In the genomic region with DNA sequence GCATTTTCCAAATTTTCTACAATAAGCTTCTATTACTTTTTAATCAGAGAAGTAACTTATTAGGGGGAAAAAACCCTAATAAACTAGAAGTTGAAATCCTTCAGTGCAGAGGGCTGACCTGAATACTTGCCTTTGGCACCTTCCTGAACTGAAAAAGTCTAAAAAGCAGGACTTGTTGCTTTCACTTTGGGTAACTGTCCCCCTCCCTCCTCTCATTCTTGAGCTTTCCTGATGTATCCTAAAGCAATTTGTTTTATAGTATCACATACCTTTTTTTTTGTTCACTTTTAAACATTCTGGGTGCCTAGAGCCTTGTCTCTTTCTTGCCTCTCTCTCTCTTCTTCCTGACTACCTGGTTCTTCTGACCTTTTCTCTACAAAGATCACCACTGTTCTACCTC, we compare ENCODE assay signal across 21 cellular contexts.
DNase-seq lines count a peak whose midpoint lies in the region; FAIRE-seq and TF ChIP-seq lines count a peak whose summit lies in the region.
"Had no signal": no experiment of that assay in that cellular context is flagged by ENCODE, and none has a peak within 500 bp of the region (broad histone marks: within the 10 kb centered on the region; RNA-seq: fewer than 3 reads in every experiment).

No MANE protein-coding gene starts in this region.

- dilution Hi-C loops in keratinocyte (cut with MboI; ENCODE audit: extremely low pct_ligation_motif_present, low sequenced_read_pairs) = no loop called here

- DNase-seq in HS-27A (ENCODE audit: low read depth) (peak; percentile 20), astrocyte (ENCODE audit: low read depth) (peak; percentile 13), keratinocyte (ENCODE audit: low read depth, low spot score) (no peak), C1 segment of cervical spinal cord (lab: John Stamatoyannopoulos, UW) (no peak), NCI-H2171 treated with DMSO at 0.1 percent for 48 hours (lab: John Stamatoyannopoulos, UW) (no peak), NCI-H2196 (lab: John Stamatoyannopoulos, UW; ENCODE audit: unreplicated experiment) (no peak)
- DNase-seq in NK-92 treated with Interleukin-12 subunit alpha and Interleukin-12 subunit beta, amount 100 ng/mL, for 24 hours (lab: John Stamatoyannopoulos, UW) = no peak
- DNase-seq: activated CD4-positive, alpha-beta T cell treated with anti-CD3 and anti-CD28 coated beads, Interleukin-2, amount 10 ng/mL, durations not matched to agents 7 days and 5 days; CD8-positive, alpha-beta memory T cell; erythroblast; heart left ventricle; NCI-H1092; NCI-H526 treated with DMSO at 0.1 percent for 48 hours; retina; stimulated activated CD4-positive, alpha-beta T cell treated with anti-CD3 and anti-CD28 coated beads, Interleukin-15, amount 100 ng/mL, for 24 hours; stimulated activated naive CD4-positive, alpha-beta T cell treated with Interleukin-2 at 50 U/mL for 16 hours had no signal

- TF ChIP-seq CTCF in astrocyte (IDR thresholded peaks at IDR 0.05; ENCODE audit: insufficient read depth, low read depth, low read length) (no peak), keratinocyte (optimal IDR thresholded peaks at IDR 0.05 in 1 of 3, IDR thresholded peaks at IDR 0.05 in 1 of 3, conservative IDR thresholded peaks at IDR 0.05 in 1 of 3; ENCODE audit: extremely low read depth in 1 of 3, insufficient read depth in 2 of 3, low read length in 3 of 3) (no peak)

- H3K36me3 ChIP-seq in ACC112 (ENCODE audit: insufficient read depth, low read length) = no peaks in the 10 kb centered on the region
- H3K36me3 ChIP-seq in astrocyte (ENCODE audit: insufficient read depth, low read length) = no peaks in the 10 kb centered on the region
- H3K36me3 ChIP-seq in keratinocyte (ENCODE audit: control insufficient read depth in 2 of 2, extremely low read depth in 1 of 2, insufficient read depth in 2 of 2, low read length in 2 of 2) = no peaks in the 10 kb centered on the region
- H3K36me3 ChIP-seq: ascending aorta, heart left ventricle, vagina had no signal

- H3K9me3 Mint-ChIP-seq in astrocyte (ENCODE audit: unreplicated experiment) = peaks cover 1% of the 10 kb centered on the region
- H3K9me3 Mint-ChIP-seq: CD8-positive, alpha-beta memory T cell; IgD-negative memory B cell; memory B cell had no signal

- peaks cover 5% of the 10 kb centered on the region for H3K36me3 Mint-ChIP-seq in astrocyte (ENCODE audit: low read depth, unreplicated experiment)
- H3K36me3 Mint-ChIP-seq: memory B cell had no signal

- H3K9me1 ChIP-seq in keratinocyte (ENCODE audit: control insufficient read depth, extremely low read depth, insufficient read depth, low read length) = no peaks in the 10 kb centered on the region

- H3K4me1 ChIP-seq in ACC112 (ENCODE audit: control insufficient read depth, insufficient read depth, low read length, unreplicated experiment) = peaks cover 44% of the 10 kb centered on the region
- peaks cover 28% of the 10 kb centered on the region for H3K4me1 ChIP-seq in astrocyte (ENCODE audit: insufficient read depth, low read length)
- H3K4me1 ChIP-seq in keratinocyte (ENCODE audit: control insufficient read depth, extremely low read depth, insufficient read depth, low read length) = peaks cover 22% of the 10 kb centered on the region
- H3K4me1 ChIP-seq: ascending aorta, vagina had no signal

- H3K27me3 ChIP-seq in ACC112 (ENCODE audit: insufficient read depth, low read length) (no peaks in the 10 kb centered on the region), astrocyte (ENCODE audit: insufficient read depth, low read length) (no peaks in the 10 kb centered on the region), keratinocyte (ENCODE audit: control insufficient read depth, extremely low read depth, insufficient read depth, low read length) (no peaks in the 10 kb centered on the region)
- H3K27me3 ChIP-seq: ascending aorta, heart left ventricle, vagina had no signal

- no peaks in the 10 kb centered on the region for H3K27me3 Mint-ChIP-seq in astrocyte (ENCODE audit: low read depth, unreplicated experiment)
- H3K27me3 Mint-ChIP-seq: activated CD4-positive, alpha-beta T cell treated with anti-CD3 and anti-CD28 coated beads, Interleukin-2, amount 10 ng/mL, durations not matched to agents 7 days and 5 days; IgD-negative memory B cell; memory B cell had no signal

- H3K27ac Mint-ChIP-seq in astrocyte (ENCODE audit: unreplicated experiment) = peak overlapping the region; percentile 91
- H3K27ac Mint-ChIP-seq: activated CD4-positive, alpha-beta T cell treated with anti-CD3 and anti-CD28 coated beads, Interleukin-2, amount 10 ng/mL, durations not matched to agents 7 days and 5 days; IgD-negative memory B cell; memory B cell had no signal

- H3K9me3 ChIP-seq in astrocyte (ENCODE audit: insufficient read depth, low read depth, low read length) (no peaks in the 10 kb centered on the region), keratinocyte (ENCODE audit: control insufficient read depth, low read depth, low read length) (no peaks in the 10 kb centered on the region)
- H3K9me3 ChIP-seq: ascending aorta, heart left ventricle, vagina had no signal

- H3K79me2 ChIP-seq in ACC112 (ENCODE audit: control insufficient read depth, insufficient read depth, low read length, unreplicated experiment) = no peaks in the 10 kb centered on the region
- no peaks in the 10 kb centered on the region for H3K79me2 ChIP-seq in astrocyte (ENCODE audit: insufficient read depth, low read length)
- H3K79me2 ChIP-seq in keratinocyte (ENCODE audit: control insufficient read depth, insufficient read depth, low read length) = no peaks in the 10 kb centered on the region

- H2AFZ ChIP-seq in ACC112 (ENCODE audit: low read length, unreplicated experiment) (peak overlapping the region; percentile 84), astrocyte (ENCODE audit: low read depth, low read length) (peak overlapping the region; percentile 7), keratinocyte (ENCODE audit: control insufficient read depth, low read length) (peak overlapping the region; percentile 4)

- FAIRE-seq in astrocyte (lab: Jason Lieb, UNC) (no peak), keratinocyte (lab: Jason Lieb, UNC) (no peak)

- peaks cover 30% of the 10 kb centered on the region for H3K4me1 Mint-ChIP-seq in astrocyte (ENCODE audit: low read depth, unreplicated experiment)

- H3K27ac ChIP-seq in ACC112 (ENCODE audit: low read depth, low read length) = peak overlapping the region; percentile 97
- peak overlapping the region; percentile 91 for H3K27ac ChIP-seq in astrocyte (ENCODE audit: low read depth, low read length)
- peak overlapping the region; percentile 58 for H3K27ac ChIP-seq in keratinocyte (ENCODE audit: control insufficient read depth, insufficient read depth, low read length)
- H3K27ac ChIP-seq: ascending aorta, heart left ventricle, vagina had no signal

- H3K9ac ChIP-seq in astrocyte (ENCODE audit: low read length) = peak overlapping the region; percentile 70
- H3K9ac ChIP-seq in keratinocyte (ENCODE audit: control insufficient read depth, extremely low read depth, insufficient read depth, low read length) = peak overlapping the region; percentile 46

- H3K4me3 ChIP-seq in ACC112 (ENCODE audit: low read depth, low read length) (peak overlapping the region; percentile 50), astrocyte (ENCODE audit: insufficient read depth, low read depth, low read length) (no peak overlapping the region), keratinocyte (ENCODE audit: control insufficient read depth in 2 of 3, extremely low read depth in 1 of 3, insufficient read depth in 2 of 3, low read depth in 1 of 3, low read length in 3 of 3) (no peak overlapping the region)
- H3K4me3 ChIP-seq: ascending aorta, heart left ventricle, vagina had no signal

- H3K4me3 Mint-ChIP-seq in astrocyte (ENCODE audit: unreplicated experiment) = no peak overlapping the region
- H3K4me3 Mint-ChIP-seq: activated CD4-positive, alpha-beta T cell treated with anti-CD3 and anti-CD28 coated beads, Interleukin-2, amount 10 ng/mL, durations not matched to agents 7 days and 5 days; CD8-positive, alpha-beta memory T cell; IgD-negative memory B cell; memory B cell had no signal

- peak overlapping the region; percentile 66 for H3K4me2 ChIP-seq in astrocyte (ENCODE audit: low read length)
- H3K4me2 ChIP-seq in keratinocyte (ENCODE audit: control insufficient read depth, extremely low read depth, insufficient read depth, low read depth, low read length) = peak overlapping the region; percentile 40

- H4K20me1 ChIP-seq in astrocyte (ENCODE audit: insufficient read depth, low read length) (no peaks in the 10 kb centered on the region), keratinocyte (ENCODE audit: control insufficient read depth, extremely low read depth, insufficient read depth, low read length) (no peaks in the 10 kb centered on the region)

Comparison
In these comparisons a context has a peak if more than half of its experiments do, and no peak if none do; other contexts are left out.
1. H2AFZ ChIP-seq: peak in every context shown above with its lines; median percentile 84 in ACC112; 7 in astrocyte; 4 in keratinocyte.
2. DNase-seq: peak in HS-27A (single experiment) and astrocyte (single experiment); none in keratinocyte (single experiment), C1 segment of cervical spinal cord (0 of 14), NCI-H2171 treated with DMSO at 0.1 percent for 48 hours (single experiment), NCI-H2196 (single experiment) and NK-92 treated with Interleukin-12 subunit alpha and Interleukin-12 subunit beta, amount 100 ng/mL, for 24 hours (single experiment).
3. Peak in every context shown above with its lines, with median percentiles within 50 percentile points of each other: H3K27ac ChIP-seq.